ENCODE assay signal across 8 cellular contexts in the genomic region with DNA sequence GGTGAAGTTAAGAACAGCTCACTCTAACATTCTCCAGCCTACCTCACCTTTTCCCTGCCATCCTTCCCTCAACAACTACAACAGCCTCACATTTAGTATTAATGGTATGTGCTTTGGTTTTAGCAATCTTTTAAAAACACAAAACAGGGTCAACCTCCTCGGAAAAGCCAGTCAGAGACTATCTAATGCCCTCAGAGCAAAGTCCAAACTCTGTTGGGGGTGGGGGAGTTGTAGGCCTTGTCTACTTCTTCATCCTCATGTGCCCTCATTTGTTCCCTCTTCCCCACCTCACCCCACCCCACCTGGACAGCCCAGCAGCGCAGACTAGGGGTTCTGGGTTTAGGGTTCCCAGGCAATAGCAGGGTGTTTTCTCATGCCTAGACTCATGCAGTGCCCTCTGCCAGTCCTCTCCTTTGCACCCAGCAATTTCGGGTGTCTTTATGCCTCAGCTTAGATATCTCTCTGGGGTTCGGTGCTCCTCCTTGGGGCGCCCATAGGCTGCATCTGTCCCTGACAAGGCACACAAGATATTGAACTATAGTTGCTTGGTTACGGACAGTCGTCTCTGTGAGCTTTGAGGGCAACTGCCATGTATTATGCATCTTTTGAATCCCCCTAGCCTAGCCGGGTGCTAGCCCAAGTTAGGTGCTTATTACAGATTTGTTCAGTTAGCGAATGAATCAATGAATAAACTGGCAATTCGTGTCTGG. TPM values are rescaled to one million over a fixed set of nuclear protein-coding genes. Genes with fewer than 3 reads are reported as not detected.
A peak's percentile ranks its signal among the peaks of the same experiment; 100 is the strongest.
DNase-seq lines count a peak whose midpoint lies in the region; ATAC-seq and TF ChIP-seq lines count a peak whose summit lies in the region.

No MANE protein-coding gene starts in this region.

- H3K36me3 ChIP-seq in OCI-LY1 (ENCODE audit: insufficient read depth, low read length) (peaks cover 24% of the 10 kb centered on the region), endocrine pancreas (ENCODE audit: control insufficient read depth, insufficient read depth, low read length) (no peaks in the 10 kb centered on the region), neutrophil (no peaks in the 10 kb centered on the region), H7 (replicated peaks; ENCODE audit: control insufficient read depth, insufficient read depth, low read length) (peaks cover 18% of the 10 kb centered on the region)

- H3K9ac ChIP-seq in OCI-LY1 (ENCODE audit: low read length) (peak overlapping the region; percentile 42; the same call in 1 of the 2 replicates), endocrine pancreas (ENCODE audit: control insufficient read depth, insufficient read depth, low read length) (no peak overlapping the region)

- no peaks in the 10 kb centered on the region for H3K9me2 ChIP-seq in OCI-LY1 (ENCODE audit: low read depth, low read length)

- H3K27ac Mint-ChIP-seq in CD4-positive, alpha-beta T cell = peak overlapping the region; percentile 73

- ATAC-seq in CD4-positive, alpha-beta T cell (ENCODE audit: poor library complexity) = no peak
- no peak for ATAC-seq in HG03280 (IDR thresholded peaks at IDR 0.05; ENCODE audit: unreplicated experiment)

- H3K4me1 ChIP-seq in OCI-LY1 (ENCODE audit: insufficient read depth, low read length, severe bottlenecking) = peaks cover 21% of the 10 kb centered on the region
- H3K4me1 ChIP-seq in endocrine pancreas (ENCODE audit: control insufficient read depth, insufficient read depth, low read length) = no peaks in the 10 kb centered on the region
- H3K4me1 ChIP-seq in neutrophil (ENCODE audit: control insufficient read depth in 1 of 2, insufficient read depth in 1 of 2, low read depth in 1 of 2, low read length in 1 of 2) = peaks cover 19 to 27% of the 10 kb centered on the region in 2 experiments

- H2AFZ ChIP-seq in OCI-LY1 (ENCODE audit: low read length) = peak overlapping the region; percentile 91

- peaks cover 38% of the 10 kb centered on the region for H3K4me1 Mint-ChIP-seq in CD4-positive, alpha-beta T cell (ENCODE audit: low read depth)

- no peaks in the 10 kb centered on the region for H3K27me3 Mint-ChIP-seq in CD4-positive, alpha-beta T cell

- peak overlapping the region; percentile 95 for H3K4me3 ChIP-seq in OCI-LY1 (ENCODE audit: low read depth, low read length, poor library complexity, severe bottlenecking)
- H3K4me3 ChIP-seq in endocrine pancreas (ENCODE audit: control insufficient read depth, insufficient read depth, low read length) = peak overlapping the region; percentile 81
- H3K4me3 ChIP-seq in neutrophil (ENCODE audit: low read depth in 1 of 2, low read length in 1 of 2) = peak overlapping the region; percentile 80 to 83
- H3K4me3 ChIP-seq in H7 (ENCODE audit: insufficient read depth, low read depth, low read length) = no peak overlapping the region

- no peaks in the 10 kb centered on the region for H3F3A ChIP-seq in OCI-LY1 (ENCODE audit: insufficient read depth, low read length)

- intact Hi-C loops in CD4-positive, alpha-beta T cell (cut with DNase I, micrococcal nuclease) = loop anchor here (2.0 to 10.0 kb wide), 10 partner anchors 76 to 1416 kb away; partner anchors contain the start of genes G3BP1 (in 2 of the 2), CSNK1A1 (in 1 of the 2), GM2A (in 1 of the 2) and GRPEL2 (in 1 of the 2)

- H3K27ac ChIP-seq in CD4-positive, alpha-beta T cell (ENCODE audit: low read depth, low read length) = no peak overlapping the region
- H3K27ac ChIP-seq in OCI-LY1 (ENCODE audit: low read depth, low read length, poor library complexity, severe bottlenecking) (no peak overlapping the region), neutrophil (peak overlapping the region; percentile 64)

- no peak for TF ChIP-seq CTCF in CD4-positive, alpha-beta T cell (IDR thresholded peaks at IDR 0.05)
- no peak for TF ChIP-seq CTCF in OCI-LY1 (IDR thresholded peaks at IDR 0.05; ENCODE audit: low read length)
- no peak for TF ChIP-seq CTCF in neutrophil (IDR thresholded peaks at IDR 0.05)

- no peaks in the 10 kb centered on the region for H3K9me3 Mint-ChIP-seq in CD4-positive, alpha-beta T cell

- DNase-seq in CD4-positive, alpha-beta T cell = no peak
- DNase-seq in H7 (no peak), mesenteric fat pad (ENCODE audit: low spot score) (no peak), 8988T (no peak)

- H3K79me2 ChIP-seq in OCI-LY1 (ENCODE audit: insufficient read depth, low read length) = peaks cover 17% of the 10 kb centered on the region

- no peaks in the 10 kb centered on the region for H3K9me3 ChIP-seq in CD4-positive, alpha-beta T cell (ENCODE audit: control insufficient read depth, low read length)
- H3K9me3 ChIP-seq in OCI-LY1 (ENCODE audit: low read length) = no peaks in the 10 kb centered on the region
- no peaks in the 10 kb centered on the region for H3K9me3 ChIP-seq in endocrine pancreas (ENCODE audit: control insufficient read depth, low read length)
- no peaks in the 10 kb centered on the region for H3K9me3 ChIP-seq in neutrophil

- H3K4me3 Mint-ChIP-seq in CD4-positive, alpha-beta T cell = peak overlapping the region; percentile 87

- no peaks in the 10 kb centered on the region for H4K20me1 ChIP-seq in OCI-LY1 (ENCODE audit: insufficient read depth, low read length)

- H3K4me2 ChIP-seq in OCI-LY1 (ENCODE audit: low read length) = peak overlapping the region; percentile 73

- CTCF ChIA-PET in CD4-positive, alpha-beta T cell (lab: Charles Lee) = interaction anchor here (1.2 kb wide), 1 partner anchor 93 kb away, joined by 3 read pairs; no protein-coding TSS in a partner anchor

- peaks cover 14% of the 10 kb centered on the region for H3K36me3 Mint-ChIP-seq in CD4-positive, alpha-beta T cell (ENCODE audit: low read depth)

- H3K27me3 ChIP-seq in CD4-positive, alpha-beta T cell (ENCODE audit: control insufficient read depth, insufficient read depth, low read length) = no peaks in the 10 kb centered on the region
- H3K27me3 ChIP-seq in OCI-LY1 (ENCODE audit: insufficient read depth, low read length) (no peaks in the 10 kb centered on the region), endocrine pancreas (ENCODE audit: control insufficient read depth, insufficient read depth, low read length) (no peaks in the 10 kb centered on the region), neutrophil (no peaks in the 10 kb centered on the region), H7 (ENCODE audit: control insufficient read depth, insufficient read depth, low read length) (no peaks in the 10 kb centered on the region)

- POLR2A ChIA-PET in CD4-positive, alpha-beta T cell (lab: Charles Lee) = interaction anchor here (1.8 to 2.8 kb wide), 3 partner anchors 54 to 94 kb away, joined by 8 to 16 read pairs (median 9); partner anchors contain the start of gene CD74

RNA-seq across cellular contexts. Expression of gene TCOF1, which starts 0.8 kb away (rescaled TPM):
- total RNA-seq in CD4-positive, alpha-beta T cell = 10 to 100 TPM; 40.4 to 43.2 TPM
- 108 and 115 TPM in 2 replicates for total RNA-seq in H7 (2014; rRNA removed; shearing (Covaris generic))
- total RNA-seq in mesenteric fat pad = 26.1 TPM

RNA-seq across cellular contexts. Expression of gene ARSI, which starts 54.0 kb away (rescaled TPM):
- under 1 TPM; 0.22 to 0.56 TPM for total RNA-seq in CD4-positive, alpha-beta T cell
- total RNA-seq in H7 (2014; rRNA removed; shearing (Covaris generic)) = 3.2 and 3.6 TPM in 2 replicates
- 0.58 TPM for total RNA-seq in mesenteric fat pad

RNA-seq across cellular contexts. Expression of gene CD74, which starts 56.0 kb away (rescaled TPM):
- 100 to 1,000 TPM; 299 to 303 TPM for total RNA-seq in CD4-positive, alpha-beta T cell
- total RNA-seq in H7 (2014; rRNA removed; shearing (Covaris generic)) = 18.0 and 32.2 TPM in 2 replicates
- total RNA-seq in mesenteric fat pad = 486 TPM
